Comparison of ENCODE assay signal across 26 cellular contexts in genomic region chr12:6837370-6838060, GRCh38. TPM values are rescaled to one million over a fixed set of nuclear protein-coding genes. Genes with fewer than 3 reads are reported as not detected.
DNase-seq lines count a peak whose midpoint lies in the region; ATAC-seq, FAIRE-seq and TF ChIP-seq lines count a peak whose summit lies in the region.
"Had no signal": no experiment of that assay in that cellular context is flagged by ENCODE, and none has a peak within 500 bp of the region (broad histone marks: within the 10 kb centered on the region; RNA-seq: fewer than 3 reads in every experiment).

No MANE protein-coding gene starts in this region.

- peak; percentile 23 for DNase-seq in Right ventricle myocardium superior
- DNase-seq in right atrium auricular region (ENCODE audit: low spot score) = no peak
- DNase-seq in IMR-90 = no peak
- DNase-seq in K562 (ENCODE audit: extremely low read depth in 1 of 4, low spot score in 3 of 4) = no peak
- DNase-seq in NCI-H146 (lab: John Stamatoyannopoulos, UW) = no peak
- DNase-seq in hepatic stellate cell (ENCODE audit: low spot score) = no peak
- DNase-seq: 8988T; ACHN; AML-193; BE2C; Calu3; CD4-positive, alpha-beta T cell; CD8-positive, alpha-beta memory T cell; DMS53; DMS79 treated with DMSO at 0.1 percent for 48 hours; GF-D8; GOT3 had no signal

- TF ChIP-seq RAD21 in IMR-90 (IDR thresholded peaks at IDR 0.05; ENCODE audit: low read length) (no peak), K562 (CRISPR knock-in tag; conservative IDR thresholded peaks at IDR 0.05 in 1 of 2, IDR thresholded peaks at IDR 0.05 in 1 of 2) (no peak)

- H3K4me2 ChIP-seq in IMR-90 (ENCODE audit: low read depth, low read length) (no peak overlapping the region), K562 (ENCODE audit: insufficient read depth, low read length) (no peak overlapping the region)
- H3K4me2 ChIP-seq: A549; BLaER1 treated with 17β-estradiol and CSF1 and Interleukin-3, amounts not matched to agents 10 nM and 100 nM had no signal

- H3K9me3 ChIP-seq in right atrium auricular region (no peaks in the 10 kb centered on the region), HEK293 (ENCODE audit: control insufficient read depth, insufficient read depth, low read depth, low read length) (no peaks in the 10 kb centered on the region), IMR-90 (ENCODE audit: control insufficient read depth, insufficient read depth, low read length) (no peaks in the 10 kb centered on the region), K562 (replicated peaks; ENCODE audit: control insufficient read depth, insufficient read depth, low read depth, low read length) (no peaks in the 10 kb centered on the region)
- H3K9me3 ChIP-seq: A549; BE2C; BLaER1 treated with 17β-estradiol and CSF1 and Interleukin-3, amounts not matched to agents 10 nM and 100 nM; HAP-1 had no signal

- dilution Hi-C loops in IMR-90 (cut with HindIII; ENCODE audit: low sequenced_read_pairs, unreplicated experiment) = no loop called here

- no peak overlapping the region for H3K23ac ChIP-seq in IMR-90 (ENCODE audit: low read depth, low read length)

- no peak overlapping the region for H3K56ac ChIP-seq in IMR-90 (ENCODE audit: extremely low read depth, insufficient read depth, low read length)

- H3K4me3 ChIP-seq in right atrium auricular region (no peak overlapping the region), HEK293 (ENCODE audit: low read depth, low read length) (no peak overlapping the region), IMR-90 (ENCODE audit: insufficient read depth, low read depth, low read length) (no peak overlapping the region), K562 (no peak overlapping the region)
- H3K4me3 ChIP-seq: A549; BLaER1 treated with 17β-estradiol and CSF1 and Interleukin-3, amounts not matched to agents 10 nM and 100 nM; HAP-1 had no signal

- no peak for FAIRE-seq in K562 (lab: Jason Lieb, UNC)
- FAIRE-seq: A549, GM12891, GM18507, H54 had no signal

- peaks cover 6 to 13% of the 10 kb centered on the region in 2 experiments; a peak in 3 of 4 replicates for H3K79me1 ChIP-seq in IMR-90 (ENCODE audit: low read depth in 1 of 2, low read length in 2 of 2)

- H3K18ac ChIP-seq in IMR-90 (ENCODE audit: low read depth, low read length) = no peak overlapping the region

- H2BK20ac ChIP-seq in IMR-90 (ENCODE audit: low read depth, low read length) = no peak overlapping the region

- H3K36me3 ChIP-seq in right atrium auricular region = peaks cover 55% of the 10 kb centered on the region
- peaks cover 14 to 85% of the 10 kb centered on the region in 2 experiments; a peak in 2 of 3 replicates for H3K36me3 ChIP-seq in HEK293 (ENCODE audit: control insufficient read depth in 2 of 2, insufficient read depth in 1 of 2, low read length in 2 of 2)
- H3K36me3 ChIP-seq in IMR-90 (ENCODE audit: control insufficient read depth, insufficient read depth, low read length) = peaks cover 61% of the 10 kb centered on the region
- peaks cover 57% of the 10 kb centered on the region; the same call in 2 of the 3 replicates for H3K36me3 ChIP-seq in K562 (ENCODE audit: control insufficient read depth, insufficient read depth, low read length)
- H3K36me3 ChIP-seq: BLaER1 treated with 17β-estradiol and CSF1 and Interleukin-3, amounts not matched to agents 10 nM and 100 nM had no signal

- no peak overlapping the region for H3K14ac ChIP-seq in IMR-90 (replicated peaks; ENCODE audit: low read depth, low read length)

- ATAC-seq in Right ventricle myocardium superior (ENCODE audit: poor library complexity) (no peak), IMR-90 (ENCODE audit: low read depth) (no peak), K562 (no peak), GM18511 (IDR thresholded peaks at IDR 0.05; ENCODE audit: unreplicated experiment) (no peak)
- ATAC-seq: A549 had no signal

- H3K4ac ChIP-seq in IMR-90 (ENCODE audit: low read depth, low read length) = no peak overlapping the region

- H3K9me1 ChIP-seq in IMR-90 (ENCODE audit: insufficient read depth, low read length) (no peaks in the 10 kb centered on the region), K562 (ENCODE audit: control insufficient read depth, insufficient read depth, low read length) (no peaks in the 10 kb centered on the region)

- H3K27me3 ChIP-seq in right atrium auricular region = no peaks in the 10 kb centered on the region
- no peaks in the 10 kb centered on the region for H3K27me3 ChIP-seq in IMR-90 (ENCODE audit: control insufficient read depth, insufficient read depth, low read length)
- H3K27me3 ChIP-seq in K562 (ENCODE audit: control insufficient read depth in 2 of 2, insufficient read depth in 2 of 2, low read length in 2 of 2) = no peaks in the 10 kb centered on the region
- H3K27me3 ChIP-seq: BE2C had no signal

- H2AK5ac ChIP-seq in IMR-90 (ENCODE audit: low read depth, low read length) = no peak overlapping the region

- H3K4me1 ChIP-seq in right atrium auricular region (peaks cover 0 to 10% of the 10 kb centered on the region in 2 donors), HEK293 (ENCODE audit: control insufficient read depth, insufficient read depth, low read length) (no peaks in the 10 kb centered on the region), IMR-90 (ENCODE audit: control insufficient read depth, insufficient read depth, low read length) (no peaks in the 10 kb centered on the region), K562 (replicated peaks in 1 of 2; ENCODE audit: control insufficient read depth in 2 of 2, insufficient read depth in 2 of 2, low read length in 2 of 2) (peaks cover 3 to 39% of the 10 kb centered on the region in 2 experiments; a peak in 4 of 5 replicates)
- H3K4me1 ChIP-seq: A549, BE2C, HAP-1 had no signal

- POLR2A ChIA-PET in HEK293 (lab: Yijun Ruan, JAX) (interaction anchor here (1.4 to 3.3 kb wide), 2 partner anchors 14 to 114 kb away, joined by 5 to 10 read pairs; partner anchors contain the start of genes CDCA3 and COPS7A), IMR-90 (lab: Charles Lee; ENCODE audit: unreplicated experiment) (no interaction called here), K562 (lab: Yijun Ruan, JAX) (interaction anchor here (0.6 to 1.2 kb wide), 5 partner anchors 9 to 858 kb away, joined by 3 to 5 read pairs (median 3); partner anchors contain the start of gene GDF3)

- TF ChIP-seq EP300 in K562 (IDR thresholded peaks at IDR 0.05; ENCODE audit: low read length) = no peak

- no peak overlapping the region for H2BK120ac ChIP-seq in IMR-90 (ENCODE audit: low read depth, low read length)

- H3K9ac ChIP-seq in IMR-90 (ENCODE audit: low read depth, low read length) (no peak overlapping the region), K562 (ENCODE audit: insufficient read depth in 1 of 2, low read depth in 2 of 2, low read length in 2 of 2) (no peak overlapping the region; a peak in 1 of 4 replicates)
- H3K9ac ChIP-seq: BLaER1 treated with 17β-estradiol and CSF1 and Interleukin-3, amounts not matched to agents 10 nM and 100 nM had no signal

- H4K91ac ChIP-seq in IMR-90 (ENCODE audit: insufficient read depth, low read depth, low read length) = no peak overlapping the region

- intact Hi-C loops in Right ventricle myocardium superior (cut with DNase I) = no loop called here
- intact Hi-C loops in IMR-90 (cut with micrococcal nuclease) = no loop called here
- intact Hi-C loops in K562 (cut with micrococcal nuclease) = no loop called here

- H3K27ac ChIP-seq in right atrium auricular region = no peak overlapping the region
- H3K27ac ChIP-seq in HEK293 (ENCODE audit: extremely low read depth, low read depth, low read length) = no peak overlapping the region
- H3K27ac ChIP-seq in IMR-90 (ENCODE audit: insufficient read depth, low read length) = no peak overlapping the region
- no peak overlapping the region for H3K27ac ChIP-seq in K562 (ENCODE audit: extremely low read depth, low read depth, low read length)
- H3K27ac ChIP-seq: A549; BLaER1 treated with 17β-estradiol and CSF1 and Interleukin-3, amounts not matched to agents 10 nM and 100 nM had no signal

- BruUV-seq in IMR-90 (replicated peaks; lab: Mats Ljungman, UMichigan) = no TSS peak
- no TSS peak for BruUV-seq in K562 (replicated peaks; lab: Mats Ljungman, UMichigan)

- CTCF ChIA-PET in HEK293 (lab: Yijun Ruan, JAX) = interaction anchor here (1.0 to 7.4 kb wide), 5 partner anchors 9 to 84 kb away, joined by 3 to 75 read pairs (median 10); partner anchors contain the start of genes CDCA3, MLF2 and USP5
- CTCF ChIA-PET in IMR-90 (lab: Yijun Ruan, JAX) = no interaction called here
- CTCF ChIA-PET in K562 (lab: Yijun Ruan, JAX; ENCODE audit: low intra/inter-chr PET ratio) = no interaction called here

- H4K5ac ChIP-seq in IMR-90 (ENCODE audit: low read depth, low read length) = no peak overlapping the region

- H2BK15ac ChIP-seq in IMR-90 (ENCODE audit: low read depth, low read length) = no peak overlapping the region

- H4K20me1 ChIP-seq in IMR-90 (ENCODE audit: insufficient read depth, low read length) (peaks cover 3% of the 10 kb centered on the region), K562 (replicated peaks; ENCODE audit: control insufficient read depth, insufficient read depth, low read length) (no peaks in the 10 kb centered on the region; the same call in 1 of the 2 replicates)
- H4K20me1 ChIP-seq: BLaER1 treated with 17β-estradiol and CSF1 and Interleukin-3, amounts not matched to agents 10 nM and 100 nM had no signal

- no peak for TF ChIP-seq CTCF in right atrium auricular region (IDR thresholded peaks at IDR 0.05)
- TF ChIP-seq CTCF in HEK293 (tag by site-specific recombination; IDR thresholded peaks at IDR 0.05) = no peak
- no peak for TF ChIP-seq CTCF in IMR-90 (conservative IDR thresholded peaks at IDR 0.05; ENCODE audit: low read depth, low read length)
- TF ChIP-seq CTCF in K562 (IDR thresholded peaks at IDR 0.05 in 2 of 3, conservative IDR thresholded peaks at IDR 0.05 in 1 of 3; ENCODE audit: insufficient read depth in 2 of 3, low read depth in 1 of 3, low read length in 3 of 3) = no peak

- WGBS in IMR-90 (ENCODE audit: extremely low coverage in 2 of 2, insufficient read length in 1 of 2), 2 experiments = 93% methylated on average over 16 of the region's 26 CpGs; no CpG with 5 or more reads in 1 of the 2 experiments
- WGBS in K562 (ENCODE audit: insufficient coverage, low coverage, missing lambda C conversion rate) = 88% methylated on average over 13 of the region's 26 CpGs

- in situ Hi-C loops in IMR-90 (cut with MboI; ENCODE audit: low sequenced_read_pairs) = no loop called here
- in situ Hi-C loops in K562 (cut with MboI) = no loop called here

- TF ChIP-seq POLR2A in IMR-90 (IDR thresholded peaks at IDR 0.05; ENCODE audit: low read depth, low read length) (no peak), K562 (conservative IDR thresholded peaks at IDR 0.05) (no peak)

- no peak overlapping the region for H2BK5ac ChIP-seq in IMR-90 (ENCODE audit: low read depth, low read length, poor library complexity, severe bottlenecking)

- H3K79me2 ChIP-seq in K562 (ENCODE audit: control insufficient read depth, insufficient read depth, low read length) = no peaks in the 10 kb centered on the region

- H4K8ac ChIP-seq in IMR-90 (ENCODE audit: low read depth in 2 of 2, low read length in 2 of 2) = no peak overlapping the region

- no peak overlapping the region for H2AK9ac ChIP-seq in IMR-90 (replicated peaks; ENCODE audit: low read depth, low read length, poor library complexity)

- H2AFZ ChIP-seq in IMR-90 (replicated peaks; ENCODE audit: low read length, poor library complexity) (peak overlapping the region; percentile 37), K562 (ENCODE audit: low read depth, low read length) (no peak overlapping the region)

RNA-seq across cellular contexts. Expression of gene GNB3, which starts 3.2 kb away (rescaled TPM):
- total RNA-seq in Right ventricle myocardium superior (2.9 TPM), right atrium auricular region (1 to 10 TPM in 1 of 2 donors, under 1 TPM in 1; 0.83 to 1.5 TPM), IMR-90 (2012; rRNA removed) (0.56 and 0.72 TPM in 2 replicates), K562 (2014; rRNA removed) (0.65 and 1.4 TPM in 2 replicates), K562 (2014; rRNA removed; fragmentation: Illumina TruSeq; extraction: Trizol) (0.61 and 1.8 TPM in 2 replicates), K562 (2015; rRNA removed; fragmentation: Illumina TruSeq; extraction: Trizol) (2.0 and 2.2 TPM in 2 replicates), K562 (2021) (3.4 and 4.5 TPM in 2 replicates)
- polyA plus RNA-seq in IMR-90 (2012; rRNA removed) (20.5 and 20.7 TPM in 2 replicates), K562 (2011; rRNA removed) (1.9 and 6.8 TPM in 2 replicates), K562 (2014; fragmentation: Illumina TruSeq; extraction: Trizol) (3.6 and 5.8 TPM in 2 replicates), K562 (2014; fragmentation: Nextera tagmentation; extraction: Ambion mirVana) (1 to 10 TPM; 1.5 to 2.4 TPM), K562 (2014; rRNA removed) (2.9 and 6.1 TPM in 2 replicates)
- 6.0 and 6.9 TPM in 2 replicates for polyA plus RNA-seq in IMR-90 (2012; cell fraction: cytosol; rRNA removed)
- polyA plus RNA-seq in IMR-90 (2012; cell fraction: nucleus; rRNA removed; ENCODE audit: low replicate concordance) = 166 and 303 TPM in 2 replicates
- 21.3 and 60.8 TPM in 2 replicates for total RNA-seq in K562 (2011; cell fraction: chromatin; rRNA removed; ENCODE audit: low replicate concordance)
- total RNA-seq in K562 (2011; cell fraction: nucleolus; rRNA removed) = 31.3 and 31.9 TPM in 2 replicates
- total RNA-seq in K562 (2011; cell fraction: nucleoplasm; rRNA removed) = 25.8 and 28.7 TPM in 2 replicates
- 2.3 and 4.7 TPM in 2 replicates for polyA plus RNA-seq in K562 (2011; cell fraction: cytosol; rRNA removed)
- polyA plus RNA-seq in K562 (2011; cell fraction: nucleus; rRNA removed) = 36.2 and 42.6 TPM in 2 replicates
- 4.7 and 6.6 TPM in 2 replicates for polyA plus RNA-seq in K562 (2012)
- polyA minus RNA-seq in K562 (2011; rRNA and poly(A)+ RNA removed) = 0.84 and 2.3 TPM in 2 replicates
- 1.8 TPM in 1 of 2 replicates, not detected in the other for polyA minus RNA-seq in K562 (2011; cell fraction: cytosol; rRNA and poly(A)+ RNA removed)
- 4.6 and 8.8 TPM in 2 replicates for polyA minus RNA-seq in K562 (2011; cell fraction: nucleus; rRNA and poly(A)+ RNA removed)
- total RNA-seq: Calu3 had no signal
- polyA plus RNA-seq: CD14-positive monocyte; CD8-positive, alpha-beta memory T cell had no signal

RNA-seq across cellular contexts. Expression of gene P3H3, which starts 9.3 kb away (rescaled TPM):
- 10.0 TPM for total RNA-seq in Right ventricle myocardium superior
- 10 to 100 TPM in 1 of 2 donors, 1 to 10 TPM in 1; 7.0 to 11.0 TPM for total RNA-seq in right atrium auricular region
- total RNA-seq in IMR-90 (2012; rRNA removed) = 25.8 and 27.8 TPM in 2 replicates
- polyA plus RNA-seq in IMR-90 (2012; rRNA removed) = 83.9 and 90.5 TPM in 2 replicates
- 129 and 303 TPM in 2 replicates for polyA plus RNA-seq in IMR-90 (2012; cell fraction: cytosol; rRNA removed)
- 113 and 257 TPM in 2 replicates for polyA plus RNA-seq in IMR-90 (2012; cell fraction: nucleus; rRNA removed; ENCODE audit: low replicate concordance)
- total RNA-seq in K562 (2011; cell fraction: chromatin; rRNA removed; ENCODE audit: low replicate concordance) = 20.0 and 79.4 TPM in 2 replicates
- total RNA-seq in K562 (2011; cell fraction: nucleolus; rRNA removed) = 58.3 and 59.9 TPM in 2 replicates
- 31.2 and 33.2 TPM in 2 replicates for total RNA-seq in K562 (2011; cell fraction: nucleoplasm; rRNA removed)
- 7.1 and 9.5 TPM in 2 replicates for total RNA-seq in K562 (2014; rRNA removed)
- 1.9 and 4.3 TPM in 2 replicates for total RNA-seq in K562 (2014; rRNA removed; fragmentation: Illumina TruSeq; extraction: Trizol)
- 6.6 and 8.0 TPM in 2 replicates for total RNA-seq in K562 (2015; rRNA removed; fragmentation: Illumina TruSeq; extraction: Trizol)
- total RNA-seq in K562 (2021) = 14.2 and 15.0 TPM in 2 replicates
- 4.0 and 10.2 TPM in 2 replicates for polyA plus RNA-seq in K562 (2011; rRNA removed)
- 6.0 and 7.6 TPM in 2 replicates for polyA plus RNA-seq in K562 (2011; cell fraction: cytosol; rRNA removed)
- polyA plus RNA-seq in K562 (2011; cell fraction: nucleus; rRNA removed) = 46.1 and 48.4 TPM in 2 replicates
- 12.1 and 18.5 TPM in 2 replicates for polyA plus RNA-seq in K562 (2012)
- 4.8 and 7.3 TPM in 2 replicates for polyA plus RNA-seq in K562 (2014; fragmentation: Illumina TruSeq; extraction: Trizol)
- polyA plus RNA-seq in K562 (2014; fragmentation: Nextera tagmentation; extraction: Ambion mirVana) = under 1 TPM; 0.03 to 0.27 TPM
- polyA plus RNA-seq in K562 (2014; rRNA removed) = 10.2 and 13.2 TPM in 2 replicates
- polyA minus RNA-seq in K562 (2011; rRNA and poly(A)+ RNA removed) = 2.6 and 3.3 TPM in 2 replicates
- 5.1 and 8.6 TPM in 2 replicates for polyA minus RNA-seq in K562 (2011; cell fraction: cytosol; rRNA and poly(A)+ RNA removed)
- polyA minus RNA-seq in K562 (2011; cell fraction: nucleus; rRNA and poly(A)+ RNA removed) = 16.0 and 31.5 TPM in 2 replicates
- polyA plus RNA-seq: CD14-positive monocyte had no signal

RNA-seq across cellular contexts. Expression of gene CDCA3, which starts 13.6 kb away (rescaled TPM):
- 1.3 TPM for total RNA-seq in Right ventricle myocardium superior
- 1 to 10 TPM in 1 of 2 donors, under 1 TPM in 1; 0.39 to 1.7 TPM for total RNA-seq in right atrium auricular region
- total RNA-seq in IMR-90 (2012; rRNA removed) = 23.5 and 30.3 TPM in 2 replicates
- 61.0 and 67.5 TPM in 2 replicates for polyA plus RNA-seq in IMR-90 (2012; rRNA removed)
- 15.5 and 31.8 TPM in 2 replicates for polyA plus RNA-seq in IMR-90 (2012; cell fraction: cytosol; rRNA removed)
- 41.3 and 52.2 TPM in 2 replicates for polyA plus RNA-seq in IMR-90 (2012; cell fraction: nucleus; rRNA removed; ENCODE audit: low replicate concordance)
- total RNA-seq in K562 (2011; cell fraction: chromatin; rRNA removed; ENCODE audit: low replicate concordance) = 76.2 and 111 TPM in 2 replicates
- total RNA-seq in K562 (2011; cell fraction: nucleolus; rRNA removed) = 89.6 and 97.7 TPM in 2 replicates
- 82.1 and 89.9 TPM in 2 replicates for total RNA-seq in K562 (2011; cell fraction: nucleoplasm; rRNA removed)
- total RNA-seq in K562 (2014; rRNA removed) = 55.1 and 71.3 TPM in 2 replicates
- 37.5 and 38.9 TPM in 2 replicates for total RNA-seq in K562 (2014; rRNA removed; fragmentation: Illumina TruSeq; extraction: Trizol)
- total RNA-seq in K562 (2015; rRNA removed; fragmentation: Illumina TruSeq; extraction: Trizol) = 62.3 and 62.7 TPM in 2 replicates
- total RNA-seq in K562 (2021) = 47.2 and 47.4 TPM in 2 replicates
- 57.3 and 65.6 TPM in 2 replicates for polyA plus RNA-seq in K562 (2011; rRNA removed)
- 85.3 and 132 TPM in 2 replicates for polyA plus RNA-seq in K562 (2011; cell fraction: cytosol; rRNA removed)
- 187 and 242 TPM in 2 replicates for polyA plus RNA-seq in K562 (2011; cell fraction: nucleus; rRNA removed)
- 54.6 and 57.3 TPM in 2 replicates for polyA plus RNA-seq in K562 (2012)
- 80.8 and 86.3 TPM in 2 replicates for polyA plus RNA-seq in K562 (2014; fragmentation: Illumina TruSeq; extraction: Trizol)
- polyA plus RNA-seq in K562 (2014; fragmentation: Nextera tagmentation; extraction: Ambion mirVana) = 10 to 100 TPM; 24.2 to 30.6 TPM
- 80.3 and 103 TPM in 2 replicates for polyA plus RNA-seq in K562 (2014; rRNA removed)
- 32.5 and 43.7 TPM in 2 replicates for polyA minus RNA-seq in K562 (2011; rRNA and poly(A)+ RNA removed)
- polyA minus RNA-seq in K562 (2011; cell fraction: cytosol; rRNA and poly(A)+ RNA removed) = 44.4 and 45.3 TPM in 2 replicates
- 54.7 and 69.0 TPM in 2 replicates for polyA minus RNA-seq in K562 (2011; cell fraction: nucleus; rRNA and poly(A)+ RNA removed)

RNA-seq across cellular contexts. Expression of gene USP5, which starts 14.4 kb away (rescaled TPM):
- total RNA-seq in Right ventricle myocardium superior (63.0 TPM), right atrium auricular region (10 to 100 TPM; 35.3 to 45.1 TPM), IMR-90 (2012; rRNA removed) (119 and 125 TPM in 2 replicates), K562 (2014; rRNA removed) (64.3 and 69.8 TPM in 2 replicates), K562 (2014; rRNA removed; fragmentation: Illumina TruSeq; extraction: Trizol) (26.3 and 32.5 TPM in 2 replicates), K562 (2015; rRNA removed; fragmentation: Illumina TruSeq; extraction: Trizol) (59.4 and 59.8 TPM in 2 replicates), K562 (2021) (103 and 107 TPM in 2 replicates)
- polyA plus RNA-seq in IMR-90 (2012; rRNA removed) (67.7 and 69.7 TPM in 2 replicates), K562 (2011; rRNA removed) (48.6 and 52.9 TPM in 2 replicates), K562 (2014; fragmentation: Illumina TruSeq; extraction: Trizol) (72.8 and 91.3 TPM in 2 replicates), K562 (2014; fragmentation: Nextera tagmentation; extraction: Ambion mirVana) (1 to 10 TPM; 1.4 to 3.4 TPM), K562 (2014; rRNA removed) (44.9 and 45.4 TPM in 2 replicates)
- polyA plus RNA-seq in IMR-90 (2012; cell fraction: cytosol; rRNA removed) = 55.4 and 73.2 TPM in 2 replicates
- 85.6 and 170 TPM in 2 replicates for polyA plus RNA-seq in IMR-90 (2012; cell fraction: nucleus; rRNA removed; ENCODE audit: low replicate concordance)
- total RNA-seq in K562 (2011; cell fraction: chromatin; rRNA removed; ENCODE audit: low replicate concordance) = 34.6 and 100 TPM in 2 replicates
- 63.3 and 65.9 TPM in 2 replicates for total RNA-seq in K562 (2011; cell fraction: nucleolus; rRNA removed)
- 36.9 and 44.7 TPM in 2 replicates for total RNA-seq in K562 (2011; cell fraction: nucleoplasm; rRNA removed)
- polyA plus RNA-seq in K562 (2011; cell fraction: cytosol; rRNA removed) = 43.0 and 64.9 TPM in 2 replicates
- 84.2 and 119 TPM in 2 replicates for polyA plus RNA-seq in K562 (2011; cell fraction: nucleus; rRNA removed)
- polyA plus RNA-seq in K562 (2012) = 53.9 and 72.4 TPM in 2 replicates
- polyA minus RNA-seq in K562 (2011; rRNA and poly(A)+ RNA removed) = 54.8 and 77.1 TPM in 2 replicates
- 44.9 and 47.5 TPM in 2 replicates for polyA minus RNA-seq in K562 (2011; cell fraction: cytosol; rRNA and poly(A)+ RNA removed)
- 22.6 and 28.9 TPM in 2 replicates for polyA minus RNA-seq in K562 (2011; cell fraction: nucleus; rRNA and poly(A)+ RNA removed)

RNA-seq across cellular contexts. Expression of gene GPR162, which starts 15.9 kb away (rescaled TPM):
- 4.4 TPM for total RNA-seq in Right ventricle myocardium superior
- 1 to 10 TPM in 1 of 2 donors, under 1 TPM in 1; 0.44 to 7.0 TPM for total RNA-seq in right atrium auricular region
- total RNA-seq in IMR-90 (2012; rRNA removed) = 1.7 and 2.9 TPM in 2 replicates
- 6.0 and 7.8 TPM in 2 replicates for polyA plus RNA-seq in IMR-90 (2012; rRNA removed)
- polyA plus RNA-seq in IMR-90 (2012; cell fraction: cytosol; rRNA removed) = 3.7 and 7.0 TPM in 2 replicates
- 19.9 and 32.8 TPM in 2 replicates for polyA plus RNA-seq in IMR-90 (2012; cell fraction: nucleus; rRNA removed; ENCODE audit: low replicate concordance)
- total RNA-seq in K562 (2011; cell fraction: chromatin; rRNA removed; ENCODE audit: low replicate concordance) = 1.5 and 4.5 TPM in 2 replicates
- total RNA-seq in K562 (2011; cell fraction: nucleolus; rRNA removed) = 2.9 and 5.0 TPM in 2 replicates
- total RNA-seq in K562 (2011; cell fraction: nucleoplasm; rRNA removed) = 1.9 and 2.9 TPM in 2 replicates
- total RNA-seq in K562 (2014; rRNA removed) = 1.1 and 1.7 TPM in 2 replicates
- 0.35 and 0.65 TPM in 2 replicates for total RNA-seq in K562 (2014; rRNA removed; fragmentation: Illumina TruSeq; extraction: Trizol)
- 0.65 and 1.1 TPM in 2 replicates for total RNA-seq in K562 (2015; rRNA removed; fragmentation: Illumina TruSeq; extraction: Trizol)
- 1.4 and 1.7 TPM in 2 replicates for total RNA-seq in K562 (2021)
- 1.0 and 2.7 TPM in 2 replicates for polyA plus RNA-seq in K562 (2011; rRNA removed)
- 1.8 and 2.4 TPM in 2 replicates for polyA plus RNA-seq in K562 (2011; cell fraction: cytosol; rRNA removed)
- polyA plus RNA-seq in K562 (2011; cell fraction: nucleus; rRNA removed) = 10.2 and 20.1 TPM in 2 replicates
- polyA plus RNA-seq in K562 (2012) = 1.6 and 2.0 TPM in 2 replicates
- polyA plus RNA-seq in K562 (2014; fragmentation: Illumina TruSeq; extraction: Trizol) = 1.1 and 1.7 TPM in 2 replicates
- polyA plus RNA-seq in K562 (2014; fragmentation: Nextera tagmentation; extraction: Ambion mirVana) = not detected
- polyA plus RNA-seq in K562 (2014; rRNA removed) = 1.8 and 2.8 TPM in 2 replicates
- 0.42 and 0.87 TPM in 2 replicates for polyA minus RNA-seq in K562 (2011; rRNA and poly(A)+ RNA removed)
- polyA minus RNA-seq in K562 (2011; cell fraction: cytosol; rRNA and poly(A)+ RNA removed) = 1.9 and 2.2 TPM in 2 replicates
- 0.67 and 2.7 TPM in 2 replicates for polyA minus RNA-seq in K562 (2011; cell fraction: nucleus; rRNA and poly(A)+ RNA removed)
- total RNA-seq: Calu3; CD4-positive, alpha-beta T cell had no signal
- polyA plus RNA-seq: CD8-positive, alpha-beta memory T cell had no signal
